ENCODE assay signal across 18 cellular contexts in the genomic region with DNA sequence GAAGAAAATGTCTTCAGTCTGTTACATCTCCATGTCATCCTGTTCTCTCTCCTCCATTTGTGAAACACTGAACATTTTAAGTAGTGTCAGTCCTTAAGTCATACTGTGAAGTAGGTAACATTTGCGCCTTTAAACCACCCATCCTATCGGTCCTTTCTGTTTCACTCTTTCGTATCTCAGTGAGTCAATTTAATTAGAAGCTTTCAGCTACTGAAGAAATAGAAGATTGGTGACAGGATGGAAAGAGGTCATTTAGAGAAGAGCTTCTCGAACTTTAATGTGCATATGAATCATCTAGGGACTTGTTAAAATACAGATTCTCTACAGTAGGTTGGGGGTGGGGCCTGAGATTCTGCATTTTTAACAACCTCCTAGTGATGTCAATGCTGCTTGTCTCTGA.
DNase-seq lines count a peak whose midpoint lies in the region; ATAC-seq and TF ChIP-seq lines count a peak whose summit lies in the region.
"Had no signal": no experiment of that assay in that cellular context is flagged by ENCODE, and none has a peak within 500 bp of the region (broad histone marks: within the 10 kb centered on the region; RNA-seq: fewer than 3 reads in every experiment).

No MANE protein-coding gene starts in this region.

- peaks cover 5% of the 10 kb centered on the region for H3K4me1 Mint-ChIP-seq in activated CD4-positive, alpha-beta T cell treated with anti-CD3 and anti-CD28 coated beads, Interleukin-2, amount 10 ng/mL, durations not matched to agents 24 days and 14 days
- no peaks in the 10 kb centered on the region for H3K4me1 Mint-ChIP-seq in activated CD4-positive, alpha-beta T cell treated with anti-CD3 and anti-CD28 coated beads, Interleukin-2, amount 10 ng/mL, durations not matched to agents 7 days and 5 days
- peaks cover 8% of the 10 kb centered on the region for H3K4me1 Mint-ChIP-seq in activated T-cell treated with anti-CD3 and anti-CD28 coated beads, Interleukin-2, amount 50 U/mL, for 72 hours (ENCODE audit: low read depth)
- H3K4me1 Mint-ChIP-seq in stimulated activated naive CD8-positive, alpha-beta T cell treated with anti-CD3 and anti-CD28 coated beads, Interleukin-15, amount 100 ng/mL, for 72 hours: peaks cover 9% of the 10 kb centered on the region

- peak overlapping the region; percentile 8 for H3K27ac Mint-ChIP-seq in activated CD4-positive, alpha-beta T cell treated with anti-CD3 and anti-CD28 coated beads, Interleukin-2, amount 10 ng/mL, durations not matched to agents 24 days and 14 days
- H3K27ac Mint-ChIP-seq in activated CD4-positive, alpha-beta T cell treated with anti-CD3 and anti-CD28 coated beads, Interleukin-2, amount 10 ng/mL, durations not matched to agents 7 days and 5 days: no peak overlapping the region
- H3K27ac Mint-ChIP-seq in activated T-cell treated with anti-CD3 and anti-CD28 coated beads, Interleukin-2, amount 50 U/mL, for 72 hours: peak overlapping the region; percentile 76
- H3K27ac Mint-ChIP-seq in stimulated activated naive CD8-positive, alpha-beta T cell treated with anti-CD3 and anti-CD28 coated beads, Interleukin-15, amount 100 ng/mL, for 72 hours: no peak overlapping the region
- H3K27ac Mint-ChIP-seq: GM23338 had no signal

- no peak for DNase-seq in activated CD4-positive, alpha-beta T cell treated with anti-CD3 and anti-CD28 coated beads, Interleukin-2, amount 10 ng/mL, durations not matched to agents 24 days and 14 days
- no peak for DNase-seq in activated CD4-positive, alpha-beta T cell treated with anti-CD3 and anti-CD28 coated beads, Interleukin-2, amount 10 ng/mL, durations not matched to agents 7 days and 5 days
- peak; percentile 28 for DNase-seq in stimulated activated CD4-positive, alpha-beta T cell treated with anti-CD3 and anti-CD28 coated beads, Interleukin-1b, Interleukin-23, amount 100 ng/mL, for 48 hours
- DNase-seq in stimulated activated CD4-positive, alpha-beta T cell treated with anti-CD3 and anti-CD28 coated beads, Interleukin-4, amount 100 ng/mL, for 1 hour: no peak
- peak; percentile 22 to 39 for DNase-seq in activated T-cell treated with anti-CD3 and anti-CD28 coated beads, Interleukin-2, amount 50 U/mL, for 72 hours
- no peak for DNase-seq in stimulated activated naive CD8-positive, alpha-beta T cell treated with anti-CD3 and anti-CD28 coated beads, Interleukin-15, amount 100 ng/mL, for 72 hours
- no peak for DNase-seq in SHP77 treated with DMSO at 0.1 percent for 48 hours (lab: John Stamatoyannopoulos, UW)
- no peak for DNase-seq in PC-9
- DNase-seq: DMS153, EL, NCI-H1092, NCI-H187, NCI-H748 treated with DMSO at 0.1 percent for 48 hours had no signal

- H3K4me2 ChIP-seq in PC-9: no peak overlapping the region
- H3K4me2 ChIP-seq: A549, GM23338 had no signal

- TF ChIP-seq CTCF in PC-9 (conservative IDR thresholded peaks at IDR 0.05): no peak

- ATAC-seq in activated T-cell treated with anti-CD3 and anti-CD28 coated beads, Interleukin-2, amount 50 U/mL, for 72 hours (replicated peaks in 1 of 2): peak; percentile 87 to 89
- peak; percentile 56 for ATAC-seq in stimulated activated naive CD8-positive, alpha-beta T cell treated with anti-CD3 and anti-CD28 coated beads, Interleukin-15, amount 100 ng/mL, for 72 hours
- ATAC-seq: A549, GM23338, K562 had no signal

- H3K27me3 ChIP-seq in PC-9 (ENCODE audit: insufficient read depth, low read depth): no peaks in the 10 kb centered on the region

- POLR2A ChIA-PET in activated CD4-positive, alpha-beta T cell treated with anti-CD3 and anti-CD28 coated beads, Interleukin-2, amount 10 ng/mL, durations not matched to agents 7 days and 5 days (lab: Charles Lee): interaction anchor here (0.6 kb wide), 1 partner anchor 162 kb away, joined by 3 read pairs; no protein-coding TSS in a partner anchor
- POLR2A ChIA-PET in PC-9 (lab: Charles Lee; ENCODE audit: unreplicated experiment): no interaction called here

- no peaks in the 10 kb centered on the region; the same call in 1 of the 2 replicates for H3K9me2 ChIP-seq in PC-9 (ENCODE audit: insufficient read depth)

- H4K20me1 ChIP-seq in PC-9 (ENCODE audit: insufficient read depth): no peaks in the 10 kb centered on the region

- CTCF ChIA-PET in activated CD4-positive, alpha-beta T cell treated with anti-CD3 and anti-CD28 coated beads, Interleukin-2, amount 10 ng/mL, durations not matched to agents 7 days and 5 days (lab: Charles Lee): interaction anchor here (1.4 kb wide), 1 partner anchor 529 kb away, joined by 3 read pairs; no protein-coding TSS in a partner anchor
- CTCF ChIA-PET in PC-9 (lab: Charles Lee): no interaction called here

- H3K4me1 ChIP-seq in PC-9 (replicated peaks; ENCODE audit: insufficient read depth): no peaks in the 10 kb centered on the region
- H3K4me1 ChIP-seq: A549 had no signal

- H3K4me3 ChIP-seq in PC-9: no peak overlapping the region
- H3K4me3 ChIP-seq: A549, GM23338, K562 had no signal

- H3K9me3 ChIP-seq in PC-9 (ENCODE audit: insufficient read depth, low read depth): no peaks in the 10 kb centered on the region
- H3K9me3 ChIP-seq: A549 had no signal

- H3K9me3 Mint-ChIP-seq in activated CD4-positive, alpha-beta T cell treated with anti-CD3 and anti-CD28 coated beads, Interleukin-2, amount 10 ng/mL, durations not matched to agents 24 days and 14 days: no peaks in the 10 kb centered on the region
- H3K9me3 Mint-ChIP-seq in activated CD4-positive, alpha-beta T cell treated with anti-CD3 and anti-CD28 coated beads, Interleukin-2, amount 10 ng/mL, durations not matched to agents 7 days and 5 days: no peaks in the 10 kb centered on the region
- H3K9me3 Mint-ChIP-seq in activated T-cell treated with anti-CD3 and anti-CD28 coated beads, Interleukin-2, amount 50 U/mL, for 72 hours: no peaks in the 10 kb centered on the region
- no peaks in the 10 kb centered on the region for H3K9me3 Mint-ChIP-seq in stimulated activated naive CD8-positive, alpha-beta T cell treated with anti-CD3 and anti-CD28 coated beads, Interleukin-15, amount 100 ng/mL, for 72 hours
- H3K9me3 Mint-ChIP-seq: GM23338 had no signal

- no peak overlapping the region for H3K4me3 Mint-ChIP-seq in activated CD4-positive, alpha-beta T cell treated with anti-CD3 and anti-CD28 coated beads, Interleukin-2, amount 10 ng/mL, durations not matched to agents 24 days and 14 days
- H3K4me3 Mint-ChIP-seq in activated CD4-positive, alpha-beta T cell treated with anti-CD3 and anti-CD28 coated beads, Interleukin-2, amount 10 ng/mL, durations not matched to agents 7 days and 5 days: no peak overlapping the region
- H3K4me3 Mint-ChIP-seq in activated T-cell treated with anti-CD3 and anti-CD28 coated beads, Interleukin-2, amount 50 U/mL, for 72 hours: peak overlapping the region; percentile 1 to 64
- H3K4me3 Mint-ChIP-seq in stimulated activated naive CD8-positive, alpha-beta T cell treated with anti-CD3 and anti-CD28 coated beads, Interleukin-15, amount 100 ng/mL, for 72 hours: no peak overlapping the region
- H3K4me3 Mint-ChIP-seq: GM23338 had no signal

- intact Hi-C loops in activated CD4-positive, alpha-beta T cell treated with anti-CD3 and anti-CD28 coated beads, Interleukin-2, amount 10 ng/mL, durations not matched to agents 24 days and 14 days (cut with micrococcal nuclease): no loop called here
- intact Hi-C loops in PC-9 (cut with micrococcal nuclease; ENCODE audit: unreplicated experiment): no loop called here

- H3K79me2 ChIP-seq in PC-9 (ENCODE audit: low read depth): no peaks in the 10 kb centered on the region

- H3K27me3 Mint-ChIP-seq in activated CD4-positive, alpha-beta T cell treated with anti-CD3 and anti-CD28 coated beads, Interleukin-2, amount 10 ng/mL, durations not matched to agents 24 days and 14 days: no peaks in the 10 kb centered on the region
- no peaks in the 10 kb centered on the region for H3K27me3 Mint-ChIP-seq in activated CD4-positive, alpha-beta T cell treated with anti-CD3 and anti-CD28 coated beads, Interleukin-2, amount 10 ng/mL, durations not matched to agents 7 days and 5 days
- no peaks in the 10 kb centered on the region for H3K27me3 Mint-ChIP-seq in activated T-cell treated with anti-CD3 and anti-CD28 coated beads, Interleukin-2, amount 50 U/mL, for 72 hours (ENCODE audit: low read depth)
- no peaks in the 10 kb centered on the region for H3K27me3 Mint-ChIP-seq in stimulated activated naive CD8-positive, alpha-beta T cell treated with anti-CD3 and anti-CD28 coated beads, Interleukin-15, amount 100 ng/mL, for 72 hours

- no peaks in the 10 kb centered on the region for H3K36me3 ChIP-seq in PC-9 (ENCODE audit: low read depth)

- no peak overlapping the region for H3K27ac ChIP-seq in PC-9
- H3K27ac ChIP-seq: A549, C4-2B, HL-60 had no signal

- no peaks in the 10 kb centered on the region for H3K36me3 Mint-ChIP-seq in activated CD4-positive, alpha-beta T cell treated with anti-CD3 and anti-CD28 coated beads, Interleukin-2, amount 10 ng/mL, durations not matched to agents 24 days and 14 days (ENCODE audit: low read depth)
- H3K36me3 Mint-ChIP-seq in activated CD4-positive, alpha-beta T cell treated with anti-CD3 and anti-CD28 coated beads, Interleukin-2, amount 10 ng/mL, durations not matched to agents 7 days and 5 days (ENCODE audit: low read depth): no peaks in the 10 kb centered on the region
- H3K36me3 Mint-ChIP-seq in activated T-cell treated with anti-CD3 and anti-CD28 coated beads, Interleukin-2, amount 50 U/mL, for 72 hours (ENCODE audit: insufficient read depth in 2 of 2): no peaks in the 10 kb centered on the region

- no peaks in the 10 kb centered on the region; the same call in 1 of the 2 replicates for H3F3A ChIP-seq in PC-9 (ENCODE audit: insufficient read depth, low read depth)

- BruUV-seq in PC-9 (replicated peaks; lab: Mats Ljungman, UMichigan): no TSS peak

- H2AFZ ChIP-seq in PC-9: no peak overlapping the region
- H2AFZ ChIP-seq: GM23338 had no signal

Comparison
In these comparisons a context has a peak if more than half of its experiments do, and no peak if none do; other contexts are left out.
1. DNase-seq: peak in stimulated activated CD4-positive, alpha-beta T cell treated with anti-CD3 and anti-CD28 coated beads, Interleukin-1b, Interleukin-23, amount 100 ng/mL, for 48 hours (single experiment) and activated T-cell treated with anti-CD3 and anti-CD28 coated beads, Interleukin-2, amount 50 U/mL, for 72 hours (2 of 2); none in activated CD4-positive, alpha-beta T cell treated with anti-CD3 and anti-CD28 coated beads, Interleukin-2, amount 10 ng/mL, durations not matched to agents 24 days and 14 days (single experiment), activated CD4-positive, alpha-beta T cell treated with anti-CD3 and anti-CD28 coated beads, Interleukin-2, amount 10 ng/mL, durations not matched to agents 7 days and 5 days (single experiment), stimulated activated CD4-positive, alpha-beta T cell treated with anti-CD3 and anti-CD28 coated beads, Interleukin-4, amount 100 ng/mL, for 1 hour (single experiment), stimulated activated naive CD8-positive, alpha-beta T cell treated with anti-CD3 and anti-CD28 coated beads, Interleukin-15, amount 100 ng/mL, for 72 hours (0 of 2), SHP77 treated with DMSO at 0.1 percent for 48 hours (single experiment) and PC-9 (0 of 2).
2. H3K27ac Mint-ChIP-seq: peak in activated CD4-positive, alpha-beta T cell treated with anti-CD3 and anti-CD28 coated beads, Interleukin-2, amount 10 ng/mL, durations not matched to agents 24 days and 14 days (single experiment) and activated T-cell treated with anti-CD3 and anti-CD28 coated beads, Interleukin-2, amount 50 U/mL, for 72 hours (single experiment); none in activated CD4-positive, alpha-beta T cell treated with anti-CD3 and anti-CD28 coated beads, Interleukin-2, amount 10 ng/mL, durations not matched to agents 7 days and 5 days (single experiment) and stimulated activated naive CD8-positive, alpha-beta T cell treated with anti-CD3 and anti-CD28 coated beads, Interleukin-15, amount 100 ng/mL, for 72 hours (0 of 2).
3. H3K4me3 Mint-ChIP-seq: peak in activated T-cell treated with anti-CD3 and anti-CD28 coated beads, Interleukin-2, amount 50 U/mL, for 72 hours (2 of 2); none in activated CD4-positive, alpha-beta T cell treated with anti-CD3 and anti-CD28 coated beads, Interleukin-2, amount 10 ng/mL, durations not matched to agents 24 days and 14 days (single experiment), activated CD4-positive, alpha-beta T cell treated with anti-CD3 and anti-CD28 coated beads, Interleukin-2, amount 10 ng/mL, durations not matched to agents 7 days and 5 days (single experiment) and stimulated activated naive CD8-positive, alpha-beta T cell treated with anti-CD3 and anti-CD28 coated beads, Interleukin-15, amount 100 ng/mL, for 72 hours (0 of 2).